1 cellular context compared by ENCODE assay signal in the genomic region with DNA sequence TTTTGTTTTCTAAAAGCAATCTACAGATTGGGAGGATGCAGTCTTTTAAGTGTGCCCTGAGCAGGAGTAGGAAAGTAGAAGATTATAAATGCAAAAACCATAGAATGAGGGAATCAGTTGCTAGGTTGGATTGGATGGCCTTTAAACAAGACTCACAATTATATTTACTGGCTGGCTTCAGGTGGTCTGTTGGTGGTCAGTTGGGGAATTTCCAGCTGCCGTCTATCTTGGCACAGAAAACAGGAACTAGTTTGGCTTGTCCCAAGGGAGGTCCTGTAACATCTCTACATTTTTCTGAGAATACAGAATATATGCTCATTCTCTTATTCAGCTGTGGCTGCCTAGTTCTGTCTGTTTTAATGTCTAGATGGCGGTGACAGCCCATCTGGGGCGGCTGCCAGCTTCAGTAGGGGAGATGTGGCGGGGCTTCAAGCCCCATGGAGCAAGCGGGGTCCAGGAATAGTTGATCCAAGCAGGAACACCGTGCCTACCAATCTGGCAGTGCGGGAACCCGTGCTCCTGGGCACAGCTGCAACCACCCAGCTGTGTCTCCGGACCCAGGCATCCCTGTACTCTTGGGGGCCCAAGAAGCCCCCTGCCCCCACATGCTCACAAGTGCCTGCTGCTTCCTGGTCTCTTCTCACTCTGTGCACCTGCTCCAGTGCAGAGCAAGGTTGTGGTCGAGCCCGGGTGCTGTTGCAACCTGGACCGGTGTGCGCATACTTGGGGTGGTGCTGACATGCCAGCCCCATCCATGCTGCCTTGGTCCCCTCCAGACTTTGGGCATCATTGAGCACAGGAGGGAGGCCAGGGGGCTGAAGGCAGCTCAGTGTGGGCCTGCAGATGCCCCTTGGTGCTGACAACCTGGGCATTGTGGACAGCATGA.
TF ChIP-seq lines count a peak whose summit lies in the region.

No MANE protein-coding gene starts in this region.

TF ChIP-seq in GM12878, 131 proteins besides CTCF, POLR2A, EP300 and RAD21 (continued from another document):
- TF ChIP-seq YBX1 (IDR thresholded peaks at IDR 0.05) (no peak), RAD51 (IDR thresholded peaks at IDR 0.05) (no peak), LARP7 (IDR thresholded peaks at IDR 0.05) (peak; percentile 42; the same call in 1 of the 2 replicates), ASH2L (IDR thresholded peaks at IDR 0.05; ENCODE audit: borderline replicate concordance, low read depth) (no peak), PAX5 (IDR thresholded peaks at IDR 0.05; ENCODE audit: borderline replicate concordance, low read depth, low read length) (no peak), ATF3 (IDR thresholded peaks at IDR 0.05; ENCODE audit: borderline replicate concordance, extremely low read depth, low read depth, low read length) (no peak), CREM (IDR thresholded peaks at IDR 0.05; ENCODE audit: low read depth) (no peak), ZZZ3 (IDR thresholded peaks at IDR 0.05; ENCODE audit: control insufficient read depth, insufficient read length, low read depth) (no peak), BRCA1 (IDR thresholded peaks at IDR 0.05; ENCODE audit: low read depth, low read length) (no peak), NFYA (IDR thresholded peaks at IDR 0.05; ENCODE audit: borderline replicate concordance, low read depth, low read length) (no peak), CHD2 (IDR thresholded peaks at IDR 0.05; ENCODE audit: borderline replicate concordance, low read depth, low read length) (no peak; the same call in 1 of the 2 replicates), TCF12 (IDR thresholded peaks at IDR 0.05; ENCODE audit: low read depth, low read length) (no peak), CHD1 (IDR thresholded peaks at IDR 0.05; ENCODE audit: low read depth, low read length) (no peak), CBFB (IDR thresholded peaks at IDR 0.05; ENCODE audit: low read depth) (no peak), BHLHE40 (IDR thresholded peaks at IDR 0.05; ENCODE audit: borderline replicate concordance in 1 of 2, low read depth in 2 of 2, low read length in 1 of 2) (no peak), KLF5 (IDR thresholded peaks at IDR 0.05; ENCODE audit: partially characterized antibody) (no peak), SUPT20H (IDR thresholded peaks at IDR 0.05; ENCODE audit: borderline replicate concordance, control insufficient read depth, low read depth, low read length) (no peak)
- TF ChIP-seq, protein P1, sequence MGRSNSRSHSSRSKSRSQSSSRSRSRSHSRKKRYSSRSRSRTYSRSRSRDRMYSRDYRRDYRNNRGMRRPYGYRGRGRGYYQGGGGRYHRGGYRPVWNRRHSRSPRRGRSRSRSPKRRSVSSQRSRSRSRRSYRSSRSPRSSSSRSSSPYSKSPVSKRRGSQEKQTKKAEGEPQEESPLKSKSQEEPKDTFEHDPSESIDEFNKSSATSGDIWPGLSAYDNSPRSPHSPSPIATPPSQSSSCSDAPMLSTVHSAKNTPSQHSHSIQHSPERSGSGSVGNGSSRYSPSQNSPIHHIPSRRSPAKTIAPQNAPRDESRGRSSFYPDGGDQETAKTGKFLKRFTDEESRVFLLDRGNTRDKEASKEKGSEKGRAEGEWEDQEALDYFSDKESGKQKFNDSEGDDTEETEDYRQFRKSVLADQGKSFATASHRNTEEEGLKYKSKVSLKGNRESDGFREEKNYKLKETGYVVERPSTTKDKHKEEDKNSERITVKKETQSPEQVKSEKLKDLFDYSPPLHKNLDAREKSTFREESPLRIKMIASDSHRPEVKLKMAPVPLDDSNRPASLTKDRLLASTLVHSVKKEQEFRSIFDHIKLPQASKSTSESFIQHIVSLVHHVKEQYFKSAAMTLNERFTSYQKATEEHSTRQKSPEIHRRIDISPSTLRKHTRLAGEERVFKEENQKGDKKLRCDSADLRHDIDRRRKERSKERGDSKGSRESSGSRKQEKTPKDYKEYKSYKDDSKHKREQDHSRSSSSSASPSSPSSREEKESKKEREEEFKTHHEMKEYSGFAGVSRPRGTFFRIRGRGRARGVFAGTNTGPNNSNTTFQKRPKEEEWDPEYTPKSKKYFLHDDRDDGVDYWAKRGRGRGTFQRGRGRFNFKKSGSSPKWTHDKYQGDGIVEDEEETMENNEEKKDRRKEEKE (IDR thresholded peaks at IDR 0.05): no peak
- TF ChIP-seq, protein P2, sequence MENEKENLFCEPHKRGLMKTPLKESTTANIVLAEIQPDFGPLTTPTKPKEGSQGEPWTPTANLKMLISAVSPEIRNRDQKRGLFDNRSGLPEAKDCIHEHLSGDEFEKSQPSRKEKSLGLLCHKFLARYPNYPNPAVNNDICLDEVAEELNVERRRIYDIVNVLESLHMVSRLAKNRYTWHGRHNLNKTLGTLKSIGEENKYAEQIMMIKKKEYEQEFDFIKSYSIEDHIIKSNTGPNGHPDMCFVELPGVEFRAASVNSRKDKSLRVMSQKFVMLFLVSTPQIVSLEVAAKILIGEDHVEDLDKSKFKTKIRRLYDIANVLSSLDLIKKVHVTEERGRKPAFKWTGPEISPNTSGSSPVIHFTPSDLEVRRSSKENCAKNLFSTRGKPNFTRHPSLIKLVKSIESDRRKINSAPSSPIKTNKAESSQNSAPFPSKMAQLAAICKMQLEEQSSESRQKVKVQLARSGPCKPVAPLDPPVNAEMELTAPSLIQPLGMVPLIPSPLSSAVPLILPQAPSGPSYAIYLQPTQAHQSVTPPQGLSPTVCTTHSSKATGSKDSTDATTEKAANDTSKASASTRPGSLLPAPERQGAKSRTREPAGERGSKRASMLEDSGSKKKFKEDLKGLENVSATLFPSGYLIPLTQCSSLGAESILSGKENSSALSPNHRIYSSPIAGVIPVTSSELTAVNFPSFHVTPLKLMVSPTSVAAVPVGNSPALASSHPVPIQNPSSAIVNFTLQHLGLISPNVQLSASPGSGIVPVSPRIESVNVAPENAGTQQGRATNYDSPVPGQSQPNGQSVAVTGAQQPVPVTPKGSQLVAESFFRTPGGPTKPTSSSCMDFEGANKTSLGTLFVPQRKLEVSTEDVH (IDR thresholded peaks at IDR 0.05; ENCODE audit: low read depth, partially characterized antibody): no peak
- TF ChIP-seq, protein P3, sequence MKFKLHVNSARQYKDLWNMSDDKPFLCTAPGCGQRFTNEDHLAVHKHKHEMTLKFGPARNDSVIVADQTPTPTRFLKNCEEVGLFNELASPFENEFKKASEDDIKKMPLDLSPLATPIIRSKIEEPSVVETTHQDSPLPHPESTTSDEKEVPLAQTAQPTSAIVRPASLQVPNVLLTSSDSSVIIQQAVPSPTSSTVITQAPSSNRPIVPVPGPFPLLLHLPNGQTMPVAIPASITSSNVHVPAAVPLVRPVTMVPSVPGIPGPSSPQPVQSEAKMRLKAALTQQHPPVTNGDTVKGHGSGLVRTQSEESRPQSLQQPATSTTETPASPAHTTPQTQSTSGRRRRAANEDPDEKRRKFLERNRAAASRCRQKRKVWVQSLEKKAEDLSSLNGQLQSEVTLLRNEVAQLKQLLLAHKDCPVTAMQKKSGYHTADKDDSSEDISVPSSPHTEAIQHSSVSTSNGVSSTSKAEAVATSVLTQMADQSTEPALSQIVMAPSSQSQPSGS (IDR thresholded peaks at IDR 0.05; ENCODE audit: low read length): no peak
